Comparison of ENCODE assay signal across 8 cellular contexts in genomic region chr19:39412100-39412866, GRCh38. TPM values are rescaled to one million over a fixed set of nuclear protein-coding genes. Genes with fewer than 3 reads are reported as not detected.
DNase-seq lines count a peak whose midpoint lies in the region; ATAC-seq and TF ChIP-seq lines count a peak whose summit lies in the region.

Gene PLEKHG2 (plus strand): TSS chr19:39412669. CDS start chr19:39414087, 1,418 bp downstream.

- H3K27ac ChIP-seq in CD4-positive, alpha-beta T cell (ENCODE audit: low read depth, low read length), result peak within 1 kb of the TSS; percentile 100
- H3K27ac ChIP-seq in liver (ENCODE audit: low read depth in 1 of 2, low read length in 2 of 2), result peak within 1 kb of the TSS; percentile 89 to 98

- intact Hi-C loops in CD4-positive, alpha-beta T cell (cut with DNase I, micrococcal nuclease), result loop anchor here (1.0 to 10.0 kb wide), 10 partner anchors 11 to 290 kb away; partner anchors contain the start of genes MED29 (in 1 of the 2), PAF1 (in 1 of the 2), PAK4 (in 1 of the 2) and RPS16 (in 1 of the 2)

- CTCF ChIA-PET in CD4-positive, alpha-beta T cell (lab: Charles Lee), result interaction anchor here (0.9 to 2.5 kb wide), 17 partner anchors 8 to 128 kb away, joined by 3 to 102 read pairs (median 7); partner anchors contain the start of genes EID2B, MED29, PAF1 and RPS16

- H3K36me3 Mint-ChIP-seq in CD4-positive, alpha-beta T cell (ENCODE audit: low read depth), result peaks cover 67% of the 10 kb centered on the region

- whole genome bisulfite sequencing in liver, result under 1% methylated on average over 60 of the region's 60 CpGs

- peak within 1 kb of the TSS; percentile 64 to 98 for H3K9ac ChIP-seq in liver (ENCODE audit: low read depth in 1 of 2, low read length in 2 of 2)

- POLR2A ChIA-PET in CD4-positive, alpha-beta T cell (lab: Charles Lee), result interaction anchor here (1.0 to 2.6 kb wide), 16 partner anchors 8 to 434 kb away, joined by 3 to 119 read pairs (median 6); partner anchors contain the start of genes FBL, MED29, PAF1 and RPS16

- H3K27me3 Mint-ChIP-seq in CD4-positive, alpha-beta T cell, result peaks cover 12% of the 10 kb centered on the region

- H3K9me3 ChIP-seq in CD4-positive, alpha-beta T cell (ENCODE audit: control insufficient read depth, low read length), result no peaks in the 10 kb centered on the region
- no peaks in the 10 kb centered on the region for H3K9me3 ChIP-seq in liver (ENCODE audit: control insufficient read depth in 4 of 4, low read length in 3 of 4)

- DNase-seq in CD4-positive, alpha-beta T cell, result peak; percentile 94 to 100 (median 97)
- peak; percentile 100 for DNase-seq in NCI-H82 (lab: John Stamatoyannopoulos, UW)
- DNase-seq in activated CD4-positive, alpha-beta T cell treated with anti-CD3 and anti-CD28 coated beads, Interleukin-2, amount 50 U/mL, for 48 hours, result peak; percentile 97
- peak; percentile 100 for DNase-seq in dermis microvascular lymphatic vessel endothelial cell (ENCODE audit: low read depth in 2 of 2)
- peak; percentile 97 for DNase-seq in stimulated activated CD4-positive, alpha-beta T cell treated with anti-CD3 and anti-CD28 coated beads, Interleukin-4, amount 100 ng/mL, for 24 hours

- peak within 1 kb of the TSS; percentile 95 for H3K4me3 Mint-ChIP-seq in CD4-positive, alpha-beta T cell

- no peaks in the 10 kb centered on the region for H3K27me3 ChIP-seq in CD4-positive, alpha-beta T cell (ENCODE audit: control insufficient read depth, insufficient read depth, low read length)
- no peaks in the 10 kb centered on the region for H3K27me3 ChIP-seq in liver (ENCODE audit: control insufficient read depth in 4 of 4, insufficient read depth in 4 of 4, low read length in 3 of 4)

- peak; percentile 80 for TF ChIP-seq CTCF in CD4-positive, alpha-beta T cell (IDR thresholded peaks at IDR 0.05)
- peak; percentile 65 for TF ChIP-seq CTCF in liver (IDR thresholded peaks at IDR 0.05; ENCODE audit: low read depth, low read length, missing input control)

- ATAC-seq in CD4-positive, alpha-beta T cell (ENCODE audit: poor library complexity), result peak; percentile 61
- peak; percentile 56 for ATAC-seq in GM19397 (IDR thresholded peaks at IDR 0.05; ENCODE audit: unreplicated experiment)
- peak; percentile 48 for ATAC-seq in HG03571 (IDR thresholded peaks at IDR 0.05; ENCODE audit: unreplicated experiment)

- peaks cover 5 to 32% (median 11%) of the 10 kb centered on the region in 4 donors for H3K4me1 ChIP-seq in liver (ENCODE audit: control insufficient read depth in 4 of 4, insufficient read depth in 4 of 4, low read length in 3 of 4)

- peak within 1 kb of the TSS; percentile 98 for H3K27ac Mint-ChIP-seq in CD4-positive, alpha-beta T cell

- TF ChIP-seq RAD21 in liver (IDR thresholded peaks at IDR 0.05), result peak; percentile 46 to 62

- H3K4me3 ChIP-seq in liver (ENCODE audit: low read depth in 1 of 3, low read length in 3 of 3), result peak within 1 kb of the TSS; percentile 15 to 94 (median 80)

- no peaks in the 10 kb centered on the region for H3K9me3 Mint-ChIP-seq in CD4-positive, alpha-beta T cell

- H3K36me3 ChIP-seq in liver (ENCODE audit: control insufficient read depth in 4 of 4, insufficient read depth in 3 of 4, low read depth in 1 of 4, low read length in 3 of 4), result peaks cover 0 to 9% (median 0%) of the 10 kb centered on the region in 4 donors

- H3K4me1 Mint-ChIP-seq in CD4-positive, alpha-beta T cell (ENCODE audit: low read depth), result peaks cover 41% of the 10 kb centered on the region

TF ChIP-seq in liver, 16 proteins besides CTCF, POLR2A, EP300 and RAD21:
- TF ChIP-seq MAX (IDR thresholded peaks at IDR 0.05) (peak; percentile 79), ATF3 (IDR thresholded peaks at IDR 0.05) (peak; percentile 99), SP1 (IDR thresholded peaks at IDR 0.05) (peak; percentile 87), HNF4G (IDR thresholded peaks at IDR 0.05) (no peak), HNF4A (conservative IDR thresholded peaks at IDR 0.05) (peak; percentile 69 to 70), TAF1 (conservative IDR thresholded peaks at IDR 0.05) (no peak), ZBTB33 (IDR thresholded peaks at IDR 0.05) (peak; percentile 95), NR2F2 (IDR thresholded peaks at IDR 0.05) (peak; percentile 57), FOXA1 (IDR thresholded peaks at IDR 0.05) (peak; percentile 54), JUND (IDR thresholded peaks at IDR 0.05) (peak in 1 of 2 donors; percentile 79), RXRA (IDR thresholded peaks at IDR 0.05) (peak; percentile 45 to 51), EGR1 (IDR thresholded peaks at IDR 0.05; ENCODE audit: low read depth in 2 of 2) (peak; percentile 13 to 55), REST (IDR thresholded peaks at IDR 0.05) (peak; percentile 52), FOXA2 (IDR thresholded peaks at IDR 0.05) (peak; percentile 18), GABPA (IDR thresholded peaks at IDR 0.05 in 1 of 2, conservative IDR thresholded peaks at IDR 0.05 in 1 of 2) (peak; percentile 65 to 84), YY1 (IDR thresholded peaks at IDR 0.05) (peak; percentile 27)

RNA-seq across cellular contexts. Expression of gene PLEKHG2, which starts in this region (rescaled TPM):
- 10 to 100 TPM; 80.6 to 81.4 TPM for total RNA-seq in CD4-positive, alpha-beta T cell
- total RNA-seq in dermis microvascular lymphatic vessel endothelial cell, result 10.5 and 16.9 TPM in 2 replicates
- total RNA-seq in liver, result 1 to 10 TPM; 3.7 to 4.5 TPM
- polyA plus RNA-seq in liver, result 1 to 10 TPM; 2.1 to 2.2 TPM

Comparison
In these comparisons a context has a peak if more than half of its experiments do, and no peak if none do; other contexts are left out.
1. Peak in every context shown above with its lines: DNase-seq, ATAC-seq, H3K4me3 ChIP-seq and H3K27ac ChIP-seq.